ENCODE assay signal across 20 cellular contexts in genomic region chr4:96315815-96316214, GRCh38.
DNase-seq lines count a peak whose midpoint lies in the region; ATAC-seq, FAIRE-seq and TF ChIP-seq lines count a peak whose summit lies in the region.
"Had no signal": no experiment of that assay in that cellular context is flagged by ENCODE, and none has a peak within 500 bp of the region (broad histone marks: within the 10 kb centered on the region; RNA-seq: fewer than 3 reads in every experiment).

No MANE protein-coding gene starts in this region.

- DNase-seq in cardiac muscle cell (ENCODE audit: low read depth in 1 of 2, low spot score in 1 of 2) (peak; percentile 39 to 58), left cardiac atrium (no peak), astrocyte (ENCODE audit: low read depth) (peak; percentile 2), islet precursor cell (peak; percentile 58)
- DNase-seq in stimulated activated CD4-positive, alpha-beta T cell treated with anti-CD3 and anti-CD28 coated beads, Interleukin-12 subunit alpha, Interleukin-12 subunit beta, amount 100 ng/mL, for 4 hours, result no peak
- DNase-seq: activated CD4-positive, CD25-positive, alpha-beta regulatory T cell treated with anti-CD3 and anti-CD28 coated beads, Interleukin-2, amount 50 U/mL, for 72 hours; activated naive CD4-positive, alpha-beta T cell treated with anti-CD3 and anti-CD28 coated beads, Interleukin-2, amount 50 U/mL, for 16 hours; activated T-cell treated with anti-CD3 and anti-CD28 coated beads, Interleukin-2, amount 50 U/mL, for 72 hours; CD4-positive, CD25-positive, alpha-beta regulatory T cell; colonic mucosa; endodermal cell; KBM-7; NCI-H1092; NCI-H2081; NCI-H526 treated with DMSO at 0.1 percent for 48 hours had no signal

- no peak for TF ChIP-seq POLR2A in gastroesophageal sphincter (IDR thresholded peaks at IDR 0.05)

- no peaks in the 10 kb centered on the region for H3K36me3 ChIP-seq in cardiac muscle cell
- no peaks in the 10 kb centered on the region for H3K36me3 ChIP-seq in astrocyte (ENCODE audit: insufficient read depth, low read length)
- no peaks in the 10 kb centered on the region for H3K36me3 ChIP-seq in gastroesophageal sphincter
- H3K36me3 ChIP-seq: colonic mucosa, prostate gland had no signal

- H3K27ac Mint-ChIP-seq in astrocyte (ENCODE audit: unreplicated experiment), result no peak overlapping the region
- H3K27ac Mint-ChIP-seq: activated T-cell treated with anti-CD3 and anti-CD28 coated beads, Interleukin-2, amount 50 U/mL, for 72 hours; CD4-positive, CD25-positive, alpha-beta regulatory T cell; endodermal cell; nephron had no signal

- FAIRE-seq in astrocyte (lab: Jason Lieb, UNC), result no peak

- no peaks in the 10 kb centered on the region for H3K36me3 Mint-ChIP-seq in astrocyte (ENCODE audit: low read depth, unreplicated experiment)
- H3K36me3 Mint-ChIP-seq: CD4-positive, CD25-positive, alpha-beta regulatory T cell had no signal

- H3K27me3 ChIP-seq in cardiac muscle cell, result no peaks in the 10 kb centered on the region
- H3K27me3 ChIP-seq in astrocyte (ENCODE audit: insufficient read depth, low read length), result no peaks in the 10 kb centered on the region
- no peaks in the 10 kb centered on the region for H3K27me3 ChIP-seq in gastroesophageal sphincter
- H3K27me3 ChIP-seq: colonic mucosa had no signal

- H3K4me3 ChIP-seq in cardiac muscle cell (no peak overlapping the region), astrocyte (ENCODE audit: insufficient read depth, low read depth, low read length) (no peak overlapping the region), gastroesophageal sphincter (no peak overlapping the region)
- H3K4me3 ChIP-seq: colonic mucosa, prostate gland had no signal

- H3K4me2 ChIP-seq in astrocyte (ENCODE audit: low read length), result no peak overlapping the region

- no peak overlapping the region for H3K9ac ChIP-seq in astrocyte (ENCODE audit: low read length)

- no peaks in the 10 kb centered on the region for H4K20me1 ChIP-seq in astrocyte (ENCODE audit: insufficient read depth, low read length)

- H3K79me2 ChIP-seq in astrocyte (ENCODE audit: insufficient read depth, low read length), result no peaks in the 10 kb centered on the region

- H3K9me3 Mint-ChIP-seq in astrocyte (ENCODE audit: unreplicated experiment), result no peaks in the 10 kb centered on the region
- H3K9me3 Mint-ChIP-seq: activated T-cell treated with anti-CD3 and anti-CD28 coated beads, Interleukin-2, amount 50 U/mL, for 72 hours; CD4-positive, CD25-positive, alpha-beta regulatory T cell; endodermal cell; nephron had no signal

- no peak overlapping the region for H2AFZ ChIP-seq in astrocyte (ENCODE audit: low read depth, low read length)

- intact Hi-C loops in left cardiac atrium (cut with DNase I), result no loop called here

- no peaks in the 10 kb centered on the region for H3K27me3 Mint-ChIP-seq in astrocyte (ENCODE audit: low read depth, unreplicated experiment)
- H3K27me3 Mint-ChIP-seq: CD4-positive, CD25-positive, alpha-beta regulatory T cell had no signal

- H3K4me3 Mint-ChIP-seq in astrocyte (ENCODE audit: unreplicated experiment), result no peak overlapping the region
- H3K4me3 Mint-ChIP-seq: activated T-cell treated with anti-CD3 and anti-CD28 coated beads, Interleukin-2, amount 50 U/mL, for 72 hours; CD4-positive, CD25-positive, alpha-beta regulatory T cell; endodermal cell; nephron had no signal

- H3K27ac ChIP-seq in cardiac muscle cell (no peak overlapping the region), astrocyte (ENCODE audit: low read depth, low read length) (no peak overlapping the region), gastroesophageal sphincter (no peak overlapping the region)
- H3K27ac ChIP-seq: colonic mucosa, prostate gland had no signal

- TF ChIP-seq CTCF in cardiac muscle cell (IDR thresholded peaks at IDR 0.05; ENCODE audit: low read depth, low read length) (no peak), astrocyte (IDR thresholded peaks at IDR 0.05; ENCODE audit: insufficient read depth, low read depth, low read length) (no peak), gastroesophageal sphincter (IDR thresholded peaks at IDR 0.05) (no peak)

- TF ChIP-seq EP300 in gastroesophageal sphincter (IDR thresholded peaks at IDR 0.05), result no peak

- no peaks in the 10 kb centered on the region for H3K4me1 Mint-ChIP-seq in astrocyte (ENCODE audit: low read depth, unreplicated experiment)
- H3K4me1 Mint-ChIP-seq: CD4-positive, CD25-positive, alpha-beta regulatory T cell; endodermal cell; nephron had no signal

- H3K4me1 ChIP-seq in cardiac muscle cell (ENCODE audit: low read depth) (no peaks in the 10 kb centered on the region), astrocyte (ENCODE audit: insufficient read depth, low read length) (no peaks in the 10 kb centered on the region), gastroesophageal sphincter (no peaks in the 10 kb centered on the region)
- H3K4me1 ChIP-seq: colonic mucosa, prostate gland had no signal

- 0% methylated on average over 1 of the region's 2 CpGs; no CpG with 5 or more reads in 1 of the 2 donors for WGBS in gastroesophageal sphincter (ENCODE audit: low coverage in 1 of 2), 2 donors

- no peak for ATAC-seq in left cardiac atrium
- no peak for ATAC-seq in GM18858 (IDR thresholded peaks at IDR 0.05; ENCODE audit: unreplicated experiment)
- ATAC-seq in HG03280 (IDR thresholded peaks at IDR 0.05; ENCODE audit: unreplicated experiment), result no peak
- ATAC-seq in gastroesophageal sphincter, result no peak
- ATAC-seq: activated T-cell treated with anti-CD3 and anti-CD28 coated beads, Interleukin-2, amount 50 U/mL, for 72 hours had no signal

- no peaks in the 10 kb centered on the region for H3K9me3 ChIP-seq in cardiac muscle cell (ENCODE audit: low read depth)
- no peaks in the 10 kb centered on the region for H3K9me3 ChIP-seq in astrocyte (ENCODE audit: insufficient read depth, low read depth, low read length)
- no peaks in the 10 kb centered on the region for H3K9me3 ChIP-seq in gastroesophageal sphincter
- H3K9me3 ChIP-seq: colonic mucosa, prostate gland had no signal

Comparison
In these comparisons a context has a peak if more than half of its experiments do, and no peak if none do; other contexts are left out.
1. DNase-seq: peak in cardiac muscle cell (2 of 2), astrocyte (single experiment) and islet precursor cell (single experiment); none in left cardiac atrium (single experiment) and stimulated activated CD4-positive, alpha-beta T cell treated with anti-CD3 and anti-CD28 coated beads, Interleukin-12 subunit alpha, Interleukin-12 subunit beta, amount 100 ng/mL, for 4 hours (single experiment).